ENCODE assay signal across 13 cellular contexts in genomic region chr9:127539259-127539981, GRCh38.
DNase-seq lines count a peak whose midpoint lies in the region; ATAC-seq and TF ChIP-seq lines count a peak whose summit lies in the region.
"Had no signal": no experiment of that assay in that cellular context is flagged by ENCODE, and none has a peak within 500 bp of the region (broad histone marks: within the 10 kb centered on the region; RNA-seq: fewer than 3 reads in every experiment).

No MANE protein-coding gene starts in this region.

- H3K14ac ChIP-seq in H9 (ENCODE audit: insufficient read depth, low read length), result no peak overlapping the region; the same call in 1 of the 2 replicates

- no peak overlapping the region for H3K4me3 Mint-ChIP-seq in stimulated activated effector memory CD8-positive, alpha-beta T cell treated with anti-CD3 and anti-CD28 coated beads, Interleukin-12 subunit alpha, Interleukin-12 subunit beta, amount 100 ng/mL, for 72 hours
- H3K4me3 Mint-ChIP-seq in H9, result no peak overlapping the region

- H3K27me3 ChIP-seq in adipocyte (replicated peaks; ENCODE audit: control insufficient read depth, insufficient read depth, low read length) (no peaks in the 10 kb centered on the region), right atrium auricular region (no peaks in the 10 kb centered on the region), H9 (ENCODE audit: insufficient read depth, low read length) (no peaks in the 10 kb centered on the region)
- H3K27me3 ChIP-seq: cardiac muscle cell, SJCRH30 had no signal

- no peak overlapping the region for H4K91ac ChIP-seq in H9 (ENCODE audit: insufficient read length, low read depth, low read length)

- no peak overlapping the region for H3K23ac ChIP-seq in H9 (ENCODE audit: insufficient read length, low read depth, low read length)

- H3K9ac ChIP-seq in adipocyte (ENCODE audit: low read length) (peak overlapping the region; percentile 58), H9 (ENCODE audit: extremely low read depth, insufficient read length, low read length) (no peak overlapping the region)

- H2AK5ac ChIP-seq in H9 (ENCODE audit: insufficient read length, low read length), result no peak overlapping the region

- H3K79me1 ChIP-seq in H9 (ENCODE audit: insufficient read depth, low read depth, low read length, poor library complexity, severe bottlenecking), result no peaks in the 10 kb centered on the region

- no peak overlapping the region for H2BK15ac ChIP-seq in H9 (ENCODE audit: low read depth, low read length)

- peak overlapping the region; percentile 25 for H3K4me3 ChIP-seq in adipocyte (ENCODE audit: low read length)
- no peak overlapping the region for H3K4me3 ChIP-seq in right atrium auricular region
- H3K4me3 ChIP-seq: cardiac muscle cell, SJCRH30 had no signal

- peak overlapping the region; percentile 15 to 58 for H3K27ac ChIP-seq in right atrium auricular region
- H3K27ac ChIP-seq in H9 (ENCODE audit: insufficient read length, low read depth, low read length), result no peak overlapping the region
- H3K27ac ChIP-seq: cardiac muscle cell, SJCRH30 had no signal

- H3K4me1 Mint-ChIP-seq in stimulated activated effector memory CD8-positive, alpha-beta T cell treated with anti-CD3 and anti-CD28 coated beads, Interleukin-12 subunit alpha, Interleukin-12 subunit beta, amount 100 ng/mL, for 72 hours, result peaks cover 13% of the 10 kb centered on the region
- H3K4me1 Mint-ChIP-seq in H9, result peaks cover 15 to 24% of the 10 kb centered on the region in 2 experiments

- H3K56ac ChIP-seq in H9 (ENCODE audit: insufficient read length, low read depth, low read length), result no peak overlapping the region

- H2BK12ac ChIP-seq in H9 (ENCODE audit: insufficient read length, low read depth, low read length), result no peak overlapping the region

- no peak overlapping the region for H2BK120ac ChIP-seq in H9 (ENCODE audit: low read depth, low read length, poor library complexity, severe bottlenecking)

- H3K23me2 ChIP-seq in H9 (ENCODE audit: insufficient read length, low read depth, low read length, poor library complexity, severe bottlenecking), result no peaks in the 10 kb centered on the region

- peaks cover 1% of the 10 kb centered on the region; the same call in 1 of the 2 replicates for H3K79me2 ChIP-seq in H9 (ENCODE audit: insufficient read depth, low read length)

- TF ChIP-seq CTCF in right atrium auricular region (IDR thresholded peaks at IDR 0.05), result no peak
- TF ChIP-seq CTCF in H9 (conservative IDR thresholded peaks at IDR 0.05), result no peak

- H3K4me2 ChIP-seq in H9 (ENCODE audit: insufficient read depth, insufficient read length, low read length), result no peak overlapping the region

- ATAC-seq in stimulated activated effector memory CD8-positive, alpha-beta T cell treated with anti-CD3 and anti-CD28 coated beads, Interleukin-12 subunit alpha, Interleukin-12 subunit beta, amount 100 ng/mL, for 72 hours, result no peak
- ATAC-seq: HCT116 had no signal

- no peaks in the 10 kb centered on the region for H3K9me3 ChIP-seq in adipocyte (ENCODE audit: control insufficient read depth, low read length)
- H3K9me3 ChIP-seq in right atrium auricular region, result no peaks in the 10 kb centered on the region
- no peaks in the 10 kb centered on the region for H3K9me3 ChIP-seq in H9 (ENCODE audit: control insufficient read depth, low read depth, low read length)
- H3K9me3 ChIP-seq: SJCRH30 had no signal

- H3K9me3 Mint-ChIP-seq in stimulated activated effector memory CD8-positive, alpha-beta T cell treated with anti-CD3 and anti-CD28 coated beads, Interleukin-12 subunit alpha, Interleukin-12 subunit beta, amount 100 ng/mL, for 72 hours, result no peaks in the 10 kb centered on the region
- no peaks in the 10 kb centered on the region for H3K9me3 Mint-ChIP-seq in H9

- no peak overlapping the region for H2BK20ac ChIP-seq in H9 (ENCODE audit: low read depth, low read length, poor library complexity, severe bottlenecking)

- no CpG with 5 or more reads among the region's 17 CpGs for WGBS in H9 (ENCODE audit: extremely low coverage, insufficient read length, low lambda C conversion rate)

- peak overlapping the region; percentile 80 for H3K27ac Mint-ChIP-seq in stimulated activated effector memory CD8-positive, alpha-beta T cell treated with anti-CD3 and anti-CD28 coated beads, Interleukin-12 subunit alpha, Interleukin-12 subunit beta, amount 100 ng/mL, for 72 hours
- 0 out of 7 replicates have a peak overlapping the region, but pooled peaks of 1 of the 3 experiments have one; percentile 24 for H3K27ac Mint-ChIP-seq in H9

- no peak overlapping the region for H3K4ac ChIP-seq in H9 (ENCODE audit: low read depth, low read length)

- H2AFZ ChIP-seq in H9 (ENCODE audit: low read length), result no peak overlapping the region

- no peak overlapping the region for H4K5ac ChIP-seq in H9 (ENCODE audit: insufficient read length, low read depth, low read length)

- no peak overlapping the region for H2BK5ac ChIP-seq in H9 (ENCODE audit: insufficient read length, low read length)

- no peaks in the 10 kb centered on the region for H3K36me3 Mint-ChIP-seq in stimulated activated effector memory CD8-positive, alpha-beta T cell treated with anti-CD3 and anti-CD28 coated beads, Interleukin-12 subunit alpha, Interleukin-12 subunit beta, amount 100 ng/mL, for 72 hours
- H3K36me3 Mint-ChIP-seq in H9 (ENCODE audit: insufficient read depth in 1 of 3, low read depth in 3 of 3), result no peaks in the 10 kb centered on the region; a peak in 1 of 7 replicates

- no peak overlapping the region for H3T11ph ChIP-seq in H9 (ENCODE audit: low read length)

- H4K20me1 ChIP-seq in H9 (ENCODE audit: control insufficient read depth, insufficient read depth, insufficient read length), result no peaks in the 10 kb centered on the region

- peaks cover 74% of the 10 kb centered on the region for H3K4me1 ChIP-seq in adipocyte (ENCODE audit: control insufficient read depth, insufficient read depth, low read length)
- H3K4me1 ChIP-seq in right atrium auricular region, result peaks cover 0 to 91% of the 10 kb centered on the region in 2 donors
- no peaks in the 10 kb centered on the region for H3K4me1 ChIP-seq in H9 (ENCODE audit: insufficient read depth, low read length)

- no peaks in the 10 kb centered on the region for H3K27me3 Mint-ChIP-seq in H9 (ENCODE audit: low read depth)

- no peak overlapping the region for H4K8ac ChIP-seq in H9 (replicated peaks; ENCODE audit: insufficient read length, low read depth, low read length)

- no peak overlapping the region for H3K18ac ChIP-seq in H9 (ENCODE audit: insufficient read length, low read depth, low read length)

- H3K36me3 ChIP-seq in adipocyte (ENCODE audit: control insufficient read depth, insufficient read depth, low read length, severe bottlenecking) (no peaks in the 10 kb centered on the region), right atrium auricular region (no peaks in the 10 kb centered on the region)
- H3K36me3 ChIP-seq: cardiac muscle cell, SJCRH30 had no signal

- DNase-seq in GM03348 (ENCODE audit: low spot score) (peak; percentile 58), adipocyte (ENCODE audit: low read depth) (peak; percentile 81), right atrium auricular region (ENCODE audit: low spot score) (no peak), iPS-NIHi7 (ENCODE audit: extremely low spot score) (no peak), H9 (no peak), NCI-H526 treated with DMSO at 0.1 percent for 48 hours (lab: John Stamatoyannopoulos, UW) (no peak)
- no peak for DNase-seq in stimulated activated effector memory CD8-positive, alpha-beta T cell treated with anti-CD3 and anti-CD28 coated beads, Interleukin-12 subunit alpha, Interleukin-12 subunit beta, amount 100 ng/mL, for 72 hours (ENCODE audit: low spot score in 2 of 2)
- DNase-seq in stimulated activated naive CD4-positive, alpha-beta T cell treated with Interleukin-2 at 50 U/mL for 16 hours (lab: John Stamatoyannopoulos, UW), result no peak
- DNase-seq: NCI-H446 treated with DMSO at 0.1 percent for 48 hours, retina, SJCRH30 had no signal

Comparison
In these comparisons a context has a peak if more than half of its experiments do, and no peak if none do; other contexts are left out.
1. DNase-seq: peak in GM03348 (single experiment) and adipocyte (single experiment); none in right atrium auricular region (single experiment), stimulated activated effector memory CD8-positive, alpha-beta T cell treated with anti-CD3 and anti-CD28 coated beads, Interleukin-12 subunit alpha, Interleukin-12 subunit beta, amount 100 ng/mL, for 72 hours (0 of 2), iPS-NIHi7 (single experiment), H9 (single experiment), stimulated activated naive CD4-positive, alpha-beta T cell treated with Interleukin-2 at 50 U/mL for 16 hours (single experiment) and NCI-H526 treated with DMSO at 0.1 percent for 48 hours (single experiment).